10 cellular contexts compared by ENCODE assay signal in the genomic region with DNA sequence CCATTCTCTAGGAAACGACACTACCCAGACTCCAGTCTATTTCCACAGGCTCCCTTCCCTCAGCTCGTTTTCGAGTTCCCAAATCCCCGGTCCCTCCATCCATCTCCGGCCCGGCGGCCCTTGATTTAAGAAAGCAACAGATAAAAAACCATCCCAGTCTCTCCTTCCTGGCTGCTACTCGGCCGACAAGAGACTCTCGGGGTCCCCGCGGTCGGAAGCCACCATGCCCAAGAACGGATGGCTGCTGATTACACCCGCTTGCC. TPM values are rescaled to one million over a fixed set of nuclear protein-coding genes. Genes with fewer than 3 reads are reported as not detected.
DNase-seq lines count a peak whose midpoint lies in the region; ATAC-seq and TF ChIP-seq lines count a peak whose summit lies in the region.
"Had no signal": no experiment of that assay in that cellular context is flagged by ENCODE, and none has a peak within 500 bp of the region (broad histone marks: within the 10 kb centered on the region; RNA-seq: fewer than 3 reads in every experiment).

No MANE protein-coding gene starts in this region.

- H3K27ac Mint-ChIP-seq in activated CD4-positive, alpha-beta T cell treated with anti-CD3 and anti-CD28 coated beads, Interleukin-2, amount 10 ng/mL, durations not matched to agents 7 days and 5 days = peak overlapping the region; percentile 98
- peak overlapping the region; percentile 98 for H3K27ac Mint-ChIP-seq in type B pancreatic cell

- TF ChIP-seq CTCF in adrenal gland (IDR thresholded peaks at IDR 0.05) = no peak
- no peak for TF ChIP-seq CTCF in type B pancreatic cell (conservative IDR thresholded peaks at IDR 0.05)

- CTCF ChIA-PET in activated CD4-positive, alpha-beta T cell treated with anti-CD3 and anti-CD28 coated beads, Interleukin-2, amount 10 ng/mL, durations not matched to agents 7 days and 5 days (lab: Charles Lee) = interaction anchor here (0.7 to 2.7 kb wide), 8 partner anchors 9 to 363 kb away, joined by 3 to 20 read pairs (median 6); no protein-coding TSS in a partner anchor

- no peaks in the 10 kb centered on the region for H3K27me3 Mint-ChIP-seq in activated CD4-positive, alpha-beta T cell treated with anti-CD3 and anti-CD28 coated beads, Interleukin-2, amount 10 ng/mL, durations not matched to agents 7 days and 5 days
- no peaks in the 10 kb centered on the region for H3K27me3 Mint-ChIP-seq in type B pancreatic cell

- H3K36me3 ChIP-seq in adrenal gland (replicated peaks in 1 of 2) = peaks cover 0 to 44% of the 10 kb centered on the region in 2 donors

- ATAC-seq in left lobe of liver (peak; percentile 4), HG03520 (IDR thresholded peaks at IDR 0.05; ENCODE audit: unreplicated experiment) (no peak)

- 0 to 3% (median 1%) methylated on average over 7 to 15 of the region's 15 CpGs for WGBS in adrenal gland, 4 donors

- H3K36me3 Mint-ChIP-seq in activated CD4-positive, alpha-beta T cell treated with anti-CD3 and anti-CD28 coated beads, Interleukin-2, amount 10 ng/mL, durations not matched to agents 7 days and 5 days (ENCODE audit: low read depth) = peaks cover 44% of the 10 kb centered on the region
- peaks cover 24% of the 10 kb centered on the region for H3K36me3 Mint-ChIP-seq in type B pancreatic cell

- POLR2A ChIA-PET in activated CD4-positive, alpha-beta T cell treated with anti-CD3 and anti-CD28 coated beads, Interleukin-2, amount 10 ng/mL, durations not matched to agents 7 days and 5 days (lab: Charles Lee) = no interaction called here

- DNase-seq in activated CD4-positive, alpha-beta T cell treated with anti-CD3 and anti-CD28 coated beads, Interleukin-2, amount 10 ng/mL, durations not matched to agents 7 days and 5 days = no peak
- no peak for DNase-seq in activated CD4-positive, alpha-beta T cell treated with anti-CD3 and anti-CD28 coated beads for 4 hours
- DNase-seq in adrenal gland (no peak), left lobe of liver (ENCODE audit: low spot score) (no peak), type B pancreatic cell (ENCODE audit: extremely low spot score, unreplicated experiment) (no peak), GM19238 (ENCODE audit: insufficient read length, low spot score) (no peak), NCI-H82 treated with DMSO at 0.1 percent for 48 hours (lab: John Stamatoyannopoulos, UW; ENCODE audit: unreplicated experiment) (no peak)

- H3K4me1 ChIP-seq in adrenal gland (replicated peaks in 1 of 2) = peaks cover 8 to 43% of the 10 kb centered on the region in 2 donors

- no peaks in the 10 kb centered on the region for H3K27me3 ChIP-seq in adrenal gland

- H3K9me3 ChIP-seq in adrenal gland (replicated peaks in 1 of 3) = no peaks in the 10 kb centered on the region

- peaks cover 72% of the 10 kb centered on the region for H3K4me1 Mint-ChIP-seq in activated CD4-positive, alpha-beta T cell treated with anti-CD3 and anti-CD28 coated beads, Interleukin-2, amount 10 ng/mL, durations not matched to agents 7 days and 5 days
- peaks cover 29% of the 10 kb centered on the region for H3K4me1 Mint-ChIP-seq in type B pancreatic cell (ENCODE audit: unreplicated experiment)

- no peaks in the 10 kb centered on the region for H3K9me3 Mint-ChIP-seq in activated CD4-positive, alpha-beta T cell treated with anti-CD3 and anti-CD28 coated beads, Interleukin-2, amount 10 ng/mL, durations not matched to agents 7 days and 5 days
- H3K9me3 Mint-ChIP-seq in type B pancreatic cell = no peaks in the 10 kb centered on the region

- H3K27ac ChIP-seq in adrenal gland = peak overlapping the region; percentile 11 to 91 (median 43)

- H3K4me3 ChIP-seq in adrenal gland = peak overlapping the region; percentile 45 to 90 (median 67)

- TF ChIP-seq POLR2A in adrenal gland (IDR thresholded peaks at IDR 0.05) = no peak

- intact Hi-C loops in adrenal gland (cut with DNase I) = loop anchor here in 1 of 2 donors (10.0 kb wide), 1 partner anchor 362 kb away; the partner anchor contains the start of gene CCDC42

- peak overlapping the region; percentile 99 for H3K4me3 Mint-ChIP-seq in activated CD4-positive, alpha-beta T cell treated with anti-CD3 and anti-CD28 coated beads, Interleukin-2, amount 10 ng/mL, durations not matched to agents 7 days and 5 days
- peak overlapping the region; percentile 96 for H3K4me3 Mint-ChIP-seq in type B pancreatic cell

RNA-seq across cellular contexts. Expression of gene RPL26, which starts 0.2 kb away (rescaled TPM):
- 1,000 to 10,000 TPM; 2,050 to 2,305 TPM for total RNA-seq in activated CD4-positive, alpha-beta T cell treated with anti-CD3 and anti-CD28 coated beads, Interleukin-2, amount 10 ng/mL, durations not matched to agents 7 days and 5 days
- 1,000 to 10,000 TPM; 1,250 to 3,973 (median 1,788) TPM for total RNA-seq in adrenal gland
- 1,000 to 10,000 TPM; 1,826 to 2,993 (median 1,941) TPM for polyA plus RNA-seq in adrenal gland
- 397 TPM for total RNA-seq in left lobe of liver
- 2,046 and 2,187 TPM in 2 replicates for total RNA-seq in type B pancreatic cell (ENCODE audit: low replicate concordance)

RNA-seq across cellular contexts. Expression of gene RNF222, which starts 14.8 kb away (rescaled TPM):
- total RNA-seq in activated CD4-positive, alpha-beta T cell treated with anti-CD3 and anti-CD28 coated beads, Interleukin-2, amount 10 ng/mL, durations not matched to agents 7 days and 5 days = under 1 TPM; 0.10 to 0.12 TPM
- total RNA-seq in adrenal gland = not detected
- not detected for polyA plus RNA-seq in adrenal gland
- not detected for total RNA-seq in left lobe of liver
- total RNA-seq in type B pancreatic cell (ENCODE audit: low replicate concordance) = 0.24 and 1.1 TPM in 2 replicates
- total RNA-seq: Daoy had no signal

RNA-seq across cellular contexts. Expression of gene ODF4, which starts 43.2 kb away (rescaled TPM):
- not detected for total RNA-seq in activated CD4-positive, alpha-beta T cell treated with anti-CD3 and anti-CD28 coated beads, Interleukin-2, amount 10 ng/mL, durations not matched to agents 7 days and 5 days
- total RNA-seq in adrenal gland = not detected
- polyA plus RNA-seq in adrenal gland = not detected
- not detected for total RNA-seq in left lobe of liver
- not detected in 2 replicates for total RNA-seq in type B pancreatic cell (ENCODE audit: low replicate concordance)
- total RNA-seq: Daoy had no signal
- polyA plus RNA-seq: adipose tissue had no signal

RNA-seq across cellular contexts. Expression of gene NDEL1, which starts 52.9 kb away (rescaled TPM):
- total RNA-seq in activated CD4-positive, alpha-beta T cell treated with anti-CD3 and anti-CD28 coated beads, Interleukin-2, amount 10 ng/mL, durations not matched to agents 7 days and 5 days = 10 to 100 TPM; 59.7 to 65.5 TPM
- total RNA-seq in adrenal gland (100 to 1,000 TPM in 1 of 8 donors, 10 to 100 TPM in 7; 21.9 to 265 (median 47.0) TPM), left lobe of liver (37.5 TPM), type B pancreatic cell (ENCODE audit: low replicate concordance) (51.4 and 77.9 TPM in 2 replicates)
- polyA plus RNA-seq in adrenal gland = 100 to 1,000 TPM in 1 of 3 donors, 10 to 100 TPM in 2; 27.0 to 108 (median 29.4) TPM
